Comparison of ENCODE assay signal across 19 cellular contexts in genomic region chr2:112923237-112923966, GRCh38. TPM values are rescaled to one million over a fixed set of nuclear protein-coding genes. Genes with fewer than 3 reads are reported as not detected.
"Had no signal": no experiment of that assay in that cellular context is flagged by ENCODE, and none has a peak within 500 bp of the region (broad histone marks: within the 10 kb centered on the region; RNA-seq: fewer than 3 reads in every experiment).

No MANE protein-coding gene starts in this region.

- DNase-seq: activated CD4-positive, alpha-beta T cell treated with anti-CD3 and anti-CD28 coated beads for 4 hours; activated CD8-positive, alpha-beta memory T cell treated with anti-CD3 and anti-CD28 coated beads for 24 hours; activated naive CD4-positive, alpha-beta T cell treated with Interleukin-2 at 50 U/mL for 16 hours; adrenal gland; cerebellar nuclear complex; mammary epithelial cell; naive thymus-derived CD4-positive, alpha-beta T cell; posterior cingulate gyrus; stimulated activated CD4-positive, alpha-beta T cell treated with anti-CD3 and anti-CD28 coated beads, Interleukin-4, amount 100 ng/mL, for 4 hours; transverse colon had no signal

- H3K4me3 ChIP-seq: adrenal gland, transverse colon had no signal

- H3K27ac ChIP-seq: adrenal gland, neutrophil, VCaP had no signal

- H3K36me3 Mint-ChIP-seq: naive thymus-derived CD4-positive, alpha-beta T cell had no signal

- H3K36me3 ChIP-seq: adrenal gland, neutrophil, transverse colon had no signal

- H3K27me3 ChIP-seq: adrenal gland, neutrophil, transverse colon had no signal

- H3K4me3 Mint-ChIP-seq: naive thymus-derived CD4-positive, alpha-beta T cell had no signal

- H3K27ac Mint-ChIP-seq: naive thymus-derived CD4-positive, alpha-beta T cell had no signal

- H3K4me1 ChIP-seq: adrenal gland had no signal

- H3K9me3 ChIP-seq: adrenal gland, neutrophil, transverse colon had no signal

- FAIRE-seq: endometrium had no signal

RNA-seq across cellular contexts. Expression of gene IL37, which starts 12.4 kb away (rescaled TPM):
- total RNA-seq: adrenal gland; dermis microvascular lymphatic vessel endothelial cell; esophagus mucosa; fibroblast of villous mesenchyme; mammary epithelial cell; mononuclear cell; naive thymus-derived CD4-positive, alpha-beta T cell; skeletal muscle tissue; subcutaneous adipose tissue had no signal
- polyA plus RNA-seq: adrenal gland; mammary epithelial cell; naive thymus-derived CD4-positive, alpha-beta T cell had no signal

RNA-seq across cellular contexts. Expression of gene IL36G, which starts 54.4 kb away (rescaled TPM):
- total RNA-seq: adrenal gland; dermis microvascular lymphatic vessel endothelial cell; fibroblast of villous mesenchyme; mononuclear cell; naive thymus-derived CD4-positive, alpha-beta T cell; skeletal muscle tissue; subcutaneous adipose tissue had no signal
- polyA plus RNA-seq: adrenal gland; naive thymus-derived CD4-positive, alpha-beta T cell had no signal
